Comparison of ENCODE assay signal across 8 cellular contexts in the genomic region with DNA sequence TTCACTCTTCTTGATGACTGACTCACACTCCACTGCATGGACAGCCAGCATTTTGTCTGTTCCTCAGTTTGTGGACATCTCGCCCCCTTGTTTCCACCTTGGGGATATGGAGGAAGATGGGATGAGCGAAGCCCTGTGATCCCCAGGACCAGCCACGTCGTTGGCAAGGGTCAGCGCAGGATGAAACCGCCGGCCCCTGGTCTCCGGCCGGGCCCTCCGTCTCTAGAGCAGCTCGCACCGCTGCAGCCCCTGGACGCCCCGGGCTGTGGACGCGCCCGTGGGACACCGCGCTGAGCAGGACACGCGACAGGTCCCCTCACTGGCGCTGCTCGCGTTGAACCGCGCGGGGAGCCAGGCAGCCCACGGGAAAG. TPM values are rescaled to one million over a fixed set of nuclear protein-coding genes. Genes with fewer than 3 reads are reported as not detected.
DNase-seq lines count a peak whose midpoint lies in the region; ATAC-seq and TF ChIP-seq lines count a peak whose summit lies in the region.

No MANE protein-coding gene starts in this region.

- peak overlapping the region; percentile 81 for H3K4me3 ChIP-seq in BJ (ENCODE audit: low read depth, low read length)
- peak overlapping the region; percentile 93 for H3K4me3 ChIP-seq in astrocyte of the cerebellum (ENCODE audit: low read depth, low read length)
- H3K4me3 ChIP-seq in kidney epithelial cell (ENCODE audit: low read depth, low read length), result peak overlapping the region; percentile 54

- in situ Hi-C loops in astrocyte of the cerebellum (cut with HindIII; ENCODE audit: low sequenced_read_pairs), result no loop called here

- ATAC-seq in GM19455 (IDR thresholded peaks at IDR 0.05; ENCODE audit: unreplicated experiment) (peak; percentile 14), HG03571 (IDR thresholded peaks at IDR 0.05; ENCODE audit: unreplicated experiment) (peak; percentile 23)

- peak overlapping the region; percentile 81 for H3K27ac ChIP-seq in substantia nigra (ENCODE audit: low read depth, low read length, poor library complexity, severe bottlenecking)

- no peaks in the 10 kb centered on the region for H3K27me3 ChIP-seq in BJ (ENCODE audit: control insufficient read depth, insufficient read depth, low read length)
- no peaks in the 10 kb centered on the region for H3K27me3 ChIP-seq in kidney epithelial cell (ENCODE audit: control insufficient read depth, insufficient read depth, low read length)

- TF ChIP-seq CTCF in BJ (IDR thresholded peaks at IDR 0.05; ENCODE audit: insufficient read depth, low read depth, low read length) (no peak), astrocyte of the cerebellum (IDR thresholded peaks at IDR 0.05; ENCODE audit: low read depth, low read length, missing control alignments) (no peak), kidney epithelial cell (IDR thresholded peaks at IDR 0.05; ENCODE audit: insufficient read depth, low read length, poor library complexity, severe bottlenecking) (no peak)

- POLR2A ChIA-PET in BJ (lab: Charles Lee), result interaction anchor here (0.6 to 0.7 kb wide), 3 partner anchors 117 to 561 kb away, joined by 3 to 6 read pairs (median 5); a partner anchor contains a TSS

- no peak for DNase-seq in BJ (ENCODE audit: low read depth)
- DNase-seq in astrocyte of the cerebellum (ENCODE audit: low read depth), result no peak
- no peak for DNase-seq in kidney epithelial cell (ENCODE audit: low read depth)
- peak in 13 of 49 donors; percentile 13 to 62 (median 49) for DNase-seq in substantia nigra (lab: John Stamatoyannopoulos, UW)
- DNase-seq in NCI-H2029 treated with DMSO at 0.1 percent for 48 hours (lab: John Stamatoyannopoulos, UW), result no peak
- DNase-seq in DMS153 treated with DMSO at 0.1 percent for 48 hours (lab: John Stamatoyannopoulos, UW; ENCODE audit: unreplicated experiment), result no peak

- CTCF ChIA-PET in BJ (lab: Yijun Ruan, JAX), result interaction anchor here (0.6 to 1.1 kb wide), 2 partner anchors 13 to 80 kb away, joined by 3 read pairs; no protein-coding TSS in a partner anchor

- H3K36me3 ChIP-seq in BJ (ENCODE audit: control insufficient read depth, insufficient read depth, low read length), result no peaks in the 10 kb centered on the region; the same call in 1 of the 2 replicates
- no peaks in the 10 kb centered on the region for H3K36me3 ChIP-seq in kidney epithelial cell (ENCODE audit: control insufficient read depth, insufficient read depth, low read length)

RNA-seq across cellular contexts. Expression of a gene that starts 0.6 kb away (rescaled TPM):
- polyA plus RNA-seq in BJ (2011; rRNA removed), result 7.9 and 11.2 TPM in 2 replicates
- 5.7 and 6.7 TPM in 2 replicates for polyA minus RNA-seq in BJ (2011; rRNA and poly(A)+ RNA removed)
- total RNA-seq in kidney epithelial cell, result 20.2 and 22.2 TPM in 2 replicates
